ENCODE assay signal across 24 cellular contexts in genomic region chr5:96785271-96785670, GRCh38. TPM values are rescaled to one million over a fixed set of nuclear protein-coding genes. Genes with fewer than 3 reads are reported as not detected.
DNase-seq lines count a peak whose midpoint lies in the region; ATAC-seq, FAIRE-seq and TF ChIP-seq lines count a peak whose summit lies in the region.
"Had no signal": no experiment of that assay in that cellular context is flagged by ENCODE, and none has a peak within 500 bp of the region (broad histone marks: within the 10 kb centered on the region; RNA-seq: fewer than 3 reads in every experiment).

No MANE protein-coding gene starts in this region.

- TF ChIP-seq CTCF in activated CD8-positive, alpha-beta T cell treated with anti-CD3 and anti-CD28 coated beads for 36 hours (IDR thresholded peaks at IDR 0.05) = no peak
- no peak for TF ChIP-seq CTCF in progenitor cell of endocrine pancreas (IDR thresholded peaks at IDR 0.05; ENCODE audit: unreplicated experiment)
- TF ChIP-seq CTCF in Peyer's patch (IDR thresholded peaks at IDR 0.05) = no peak

- H3K4me1 ChIP-seq in Peyer's patch = peaks cover 0 to 10% (median 0%) of the 10 kb centered on the region in 4 donors
- H3K4me1 ChIP-seq: left lung, neural progenitor cell had no signal

- no peaks in the 10 kb centered on the region for H3K27me3 Mint-ChIP-seq in activated CD8-positive, alpha-beta T cell treated with anti-CD3 and anti-CD28 coated beads for 36 hours
- H3K27me3 Mint-ChIP-seq in activated CD8-positive, alpha-beta T cell treated with anti-CD3 and anti-CD28 coated beads, Interleukin-2, amount 10 ng/mL, durations not matched to agents 7 days and 5 days (ENCODE audit: low read depth) = no peaks in the 10 kb centered on the region
- H3K27me3 Mint-ChIP-seq in activated naive CD8-positive, alpha-beta T cell treated with anti-CD3 and anti-CD28 coated beads, Interleukin-2, amount 50 U/mL, for 24 hours = no peaks in the 10 kb centered on the region
- H3K27me3 Mint-ChIP-seq in progenitor cell of endocrine pancreas = no peaks in the 10 kb centered on the region
- H3K27me3 Mint-ChIP-seq in activated T-helper 2 cell treated with anti-CD3 and anti-CD28 coated beads, Interferon-gamma antibody, Interleukin-2, Interleukin-4, amounts not matched to agents 10 μg/mL and 5 μg/mL and 100 μg/mL, durations not matched to agents 14 hours and 24 hours and 36 hours (ENCODE audit: low read depth) = no peaks in the 10 kb centered on the region

- intact Hi-C loops in activated CD8-positive, alpha-beta T cell treated with anti-CD3 and anti-CD28 coated beads for 36 hours (cut with micrococcal nuclease) = no loop called here
- intact Hi-C loops in activated T-helper 2 cell treated with anti-CD3 and anti-CD28 coated beads, Interferon-gamma antibody, Interleukin-2, Interleukin-4, amounts not matched to agents 10 μg/mL and 5 μg/mL and 100 μg/mL, durations not matched to agents 14 hours and 24 hours and 36 hours (cut with micrococcal nuclease) = no loop called here

- TF ChIP-seq POLR2A in GM12892 (IDR thresholded peaks at IDR 0.05; ENCODE audit: low read depth, low read length) = no peak
- no peak for TF ChIP-seq POLR2A in Peyer's patch (IDR thresholded peaks at IDR 0.05)

- no peaks in the 10 kb centered on the region for H3K9me3 ChIP-seq in Peyer's patch
- H3K9me3 ChIP-seq: left lung had no signal

- peaks cover 9% of the 10 kb centered on the region for H3K4me1 Mint-ChIP-seq in activated CD8-positive, alpha-beta T cell treated with anti-CD3 and anti-CD28 coated beads for 36 hours (ENCODE audit: low read depth)
- H3K4me1 Mint-ChIP-seq in activated CD8-positive, alpha-beta T cell treated with anti-CD3 and anti-CD28 coated beads, Interleukin-2, amount 10 ng/mL, durations not matched to agents 7 days and 5 days (ENCODE audit: low read depth) = no peaks in the 10 kb centered on the region
- H3K4me1 Mint-ChIP-seq in activated naive CD8-positive, alpha-beta T cell treated with anti-CD3 and anti-CD28 coated beads, Interleukin-2, amount 50 U/mL, for 24 hours = peaks cover 9% of the 10 kb centered on the region
- H3K4me1 Mint-ChIP-seq in progenitor cell of endocrine pancreas (ENCODE audit: low read depth) = peaks cover 8% of the 10 kb centered on the region
- peaks cover 6% of the 10 kb centered on the region for H3K4me1 Mint-ChIP-seq in activated T-helper 2 cell treated with anti-CD3 and anti-CD28 coated beads, Interferon-gamma antibody, Interleukin-2, Interleukin-4, amounts not matched to agents 10 μg/mL and 5 μg/mL and 100 μg/mL, durations not matched to agents 14 hours and 24 hours and 36 hours (ENCODE audit: low read depth)

- H3K36me3 ChIP-seq in Peyer's patch = peaks cover 0 to 91% (median 3%) of the 10 kb centered on the region in 3 donors
- H3K36me3 ChIP-seq: neural progenitor cell had no signal

- FAIRE-seq in GM12892 (lab: Jason Lieb, UNC) = peak; percentile 33

- no peaks in the 10 kb centered on the region for H3K9me3 Mint-ChIP-seq in activated CD8-positive, alpha-beta T cell treated with anti-CD3 and anti-CD28 coated beads for 36 hours
- H3K9me3 Mint-ChIP-seq in activated CD8-positive, alpha-beta T cell treated with anti-CD3 and anti-CD28 coated beads, Interleukin-2, amount 10 ng/mL, durations not matched to agents 7 days and 5 days (ENCODE audit: insufficient read depth) = no peaks in the 10 kb centered on the region
- no peaks in the 10 kb centered on the region for H3K9me3 Mint-ChIP-seq in activated naive CD8-positive, alpha-beta T cell treated with anti-CD3 and anti-CD28 coated beads, Interleukin-2, amount 50 U/mL, for 24 hours
- no peaks in the 10 kb centered on the region for H3K9me3 Mint-ChIP-seq in progenitor cell of endocrine pancreas (ENCODE audit: low read depth)
- H3K9me3 Mint-ChIP-seq in activated T-helper 2 cell treated with anti-CD3 and anti-CD28 coated beads, Interferon-gamma antibody, Interleukin-2, Interleukin-4, amounts not matched to agents 10 μg/mL and 5 μg/mL and 100 μg/mL, durations not matched to agents 14 hours and 24 hours and 36 hours = no peaks in the 10 kb centered on the region
- H3K9me3 Mint-ChIP-seq: neural progenitor cell had no signal

- H3K4me3 Mint-ChIP-seq in activated CD8-positive, alpha-beta T cell treated with anti-CD3 and anti-CD28 coated beads for 36 hours = no peak overlapping the region
- no peak overlapping the region for H3K4me3 Mint-ChIP-seq in activated CD8-positive, alpha-beta T cell treated with anti-CD3 and anti-CD28 coated beads, Interleukin-2, amount 10 ng/mL, durations not matched to agents 7 days and 5 days
- H3K4me3 Mint-ChIP-seq in activated naive CD8-positive, alpha-beta T cell treated with anti-CD3 and anti-CD28 coated beads, Interleukin-2, amount 50 U/mL, for 24 hours = no peak overlapping the region
- H3K4me3 Mint-ChIP-seq in progenitor cell of endocrine pancreas (ENCODE audit: low read depth) = no peak overlapping the region
- no peak overlapping the region for H3K4me3 Mint-ChIP-seq in activated T-helper 2 cell treated with anti-CD3 and anti-CD28 coated beads, Interferon-gamma antibody, Interleukin-2, Interleukin-4, amounts not matched to agents 10 μg/mL and 5 μg/mL and 100 μg/mL, durations not matched to agents 14 hours and 24 hours and 36 hours (ENCODE audit: low read depth)
- H3K4me3 Mint-ChIP-seq: neural progenitor cell had no signal

- peaks cover 52% of the 10 kb centered on the region for H3K36me3 Mint-ChIP-seq in activated CD8-positive, alpha-beta T cell treated with anti-CD3 and anti-CD28 coated beads for 36 hours (ENCODE audit: low read depth)
- H3K36me3 Mint-ChIP-seq in activated CD8-positive, alpha-beta T cell treated with anti-CD3 and anti-CD28 coated beads, Interleukin-2, amount 10 ng/mL, durations not matched to agents 7 days and 5 days (ENCODE audit: low read depth) = peaks cover 69% of the 10 kb centered on the region
- peaks cover 68% of the 10 kb centered on the region for H3K36me3 Mint-ChIP-seq in activated naive CD8-positive, alpha-beta T cell treated with anti-CD3 and anti-CD28 coated beads, Interleukin-2, amount 50 U/mL, for 24 hours (ENCODE audit: low read depth)
- H3K36me3 Mint-ChIP-seq in progenitor cell of endocrine pancreas (ENCODE audit: insufficient read depth) = peaks cover 33% of the 10 kb centered on the region
- peaks cover 81% of the 10 kb centered on the region for H3K36me3 Mint-ChIP-seq in activated T-helper 2 cell treated with anti-CD3 and anti-CD28 coated beads, Interferon-gamma antibody, Interleukin-2, Interleukin-4, amounts not matched to agents 10 μg/mL and 5 μg/mL and 100 μg/mL, durations not matched to agents 14 hours and 24 hours and 36 hours (ENCODE audit: low read depth)

- CTCF ChIA-PET in activated CD8-positive, alpha-beta T cell treated with anti-CD3 and anti-CD28 coated beads for 36 hours (lab: Charles Lee) = interaction anchor here (1.0 to 2.2 kb wide), 3 partner anchors 9 to 377 kb away, joined by 3 to 7 read pairs (median 3); no protein-coding TSS in a partner anchor
- CTCF ChIA-PET in activated CD8-positive, alpha-beta T cell treated with anti-CD3 and anti-CD28 coated beads, Interleukin-2, amount 10 ng/mL, durations not matched to agents 7 days and 5 days (lab: Charles Lee) = interaction anchor here (0.9 to 1.9 kb wide), 3 partner anchors 33 to 342 kb away, joined by 3 to 5 read pairs (median 4); no protein-coding TSS in a partner anchor

- no peak overlapping the region for H3K4me3 ChIP-seq in Peyer's patch
- H3K4me3 ChIP-seq: ascending aorta, heart right ventricle, left lung, neural progenitor cell had no signal

- no peaks in the 10 kb centered on the region for H3K27me3 ChIP-seq in Peyer's patch
- H3K27me3 ChIP-seq: ascending aorta, heart right ventricle, left lung, neural progenitor cell had no signal

- POLR2A ChIA-PET in activated CD8-positive, alpha-beta T cell treated with anti-CD3 and anti-CD28 coated beads for 36 hours (lab: Charles Lee) = interaction anchor here (1.0 kb wide), 1 partner anchor 9 kb away, joined by 3 read pairs; no protein-coding TSS in a partner anchor
- POLR2A ChIA-PET in activated CD8-positive, alpha-beta T cell treated with anti-CD3 and anti-CD28 coated beads, Interleukin-2, amount 10 ng/mL, durations not matched to agents 7 days and 5 days (lab: Charles Lee) = no interaction called here

- no peak for ATAC-seq in activated CD8-positive, alpha-beta T cell treated with anti-CD3 and anti-CD28 coated beads for 36 hours
- ATAC-seq in activated CD8-positive, alpha-beta T cell treated with anti-CD3 and anti-CD28 coated beads, Interleukin-2, amount 10 ng/mL, durations not matched to agents 7 days and 5 days = no peak
- ATAC-seq in activated naive CD8-positive, alpha-beta T cell treated with anti-CD3 and anti-CD28 coated beads, Interleukin-2, amount 50 U/mL, for 24 hours = no peak
- ATAC-seq: heart right ventricle, left lung, PC-3 had no signal

- no peak for DNase-seq in activated CD8-positive, alpha-beta T cell treated with anti-CD3 and anti-CD28 coated beads for 36 hours
- no peak for DNase-seq in activated CD8-positive, alpha-beta T cell treated with anti-CD3 and anti-CD28 coated beads, Interleukin-2, amount 10 ng/mL, durations not matched to agents 7 days and 5 days
- no peak for DNase-seq in GM12892 (ENCODE audit: insufficient read length)
- DNase-seq in activated naive CD8-positive, alpha-beta T cell treated with anti-CD3 and anti-CD28 coated beads, Interleukin-2, amount 50 U/mL, for 24 hours = no peak
- no peak for DNase-seq in progenitor cell of endocrine pancreas (ENCODE audit: low spot score, unreplicated experiment)
- DNase-seq in activated T-helper 2 cell treated with anti-CD3 and anti-CD28 coated beads, Interferon-gamma antibody, Interleukin-2, Interleukin-4, amounts not matched to agents 10 μg/mL and 5 μg/mL and 100 μg/mL, durations not matched to agents 14 hours and 24 hours and 36 hours (ENCODE audit: low spot score) = no peak
- no peak for DNase-seq in DMS 273 (lab: John Stamatoyannopoulos, UW; ENCODE audit: unreplicated experiment)
- DNase-seq in Peyer's patch = no peak
- DNase-seq: activated CD4-positive, alpha-beta T cell treated with anti-CD3 and anti-CD28 coated beads for 4 hours; activated CD8-positive, alpha-beta memory T cell treated with anti-CD3 and anti-CD28 coated beads, Interleukin-2, amount 50 U/mL, for 48 hours; activated naive CD4-positive, alpha-beta T cell treated with Interleukin-2 at 50 U/mL for 16 hours; cerebellar nuclear complex; DMS79; heart right ventricle; Karpas-422; left lung; NCI-H2029; NCI-H446; PC-3; SHP77 treated with DMSO at 0.1 percent for 48 hours; substantia nigra had no signal

- H3K27ac Mint-ChIP-seq in activated CD8-positive, alpha-beta T cell treated with anti-CD3 and anti-CD28 coated beads for 36 hours = peak overlapping the region; percentile 57
- no peak overlapping the region for H3K27ac Mint-ChIP-seq in activated CD8-positive, alpha-beta T cell treated with anti-CD3 and anti-CD28 coated beads, Interleukin-2, amount 10 ng/mL, durations not matched to agents 7 days and 5 days
- peak overlapping the region; percentile 32 for H3K27ac Mint-ChIP-seq in activated naive CD8-positive, alpha-beta T cell treated with anti-CD3 and anti-CD28 coated beads, Interleukin-2, amount 50 U/mL, for 24 hours
- H3K27ac Mint-ChIP-seq in progenitor cell of endocrine pancreas = peak overlapping the region; percentile 8
- no peak overlapping the region for H3K27ac Mint-ChIP-seq in activated T-helper 2 cell treated with anti-CD3 and anti-CD28 coated beads, Interferon-gamma antibody, Interleukin-2, Interleukin-4, amounts not matched to agents 10 μg/mL and 5 μg/mL and 100 μg/mL, durations not matched to agents 14 hours and 24 hours and 36 hours
- H3K27ac Mint-ChIP-seq: neural progenitor cell had no signal

- H3K27ac ChIP-seq in Peyer's patch = no peak overlapping the region
- H3K27ac ChIP-seq: ascending aorta, C4-2B, heart right ventricle, left lung, neural progenitor cell had no signal

RNA-seq across cellular contexts. Expression of gene ERAP1, which starts 22.5 kb away (rescaled TPM):
- 10 to 100 TPM; 60.1 to 62.3 TPM for total RNA-seq in activated CD8-positive, alpha-beta T cell treated with anti-CD3 and anti-CD28 coated beads for 36 hours
- total RNA-seq in activated CD8-positive, alpha-beta T cell treated with anti-CD3 and anti-CD28 coated beads, Interleukin-2, amount 10 ng/mL, durations not matched to agents 7 days and 5 days = 100 to 1,000 TPM in 1 of 2 experiments, 10 to 100 TPM in 1; 98.4 to 105 TPM
- polyA plus RNA-seq in GM12892 (2012; ENCODE audit: missing spikeins) = 51.5 TPM
- total RNA-seq in progenitor cell of endocrine pancreas = 31.9 and 37.9 TPM in 2 replicates
- total RNA-seq in activated T-helper 2 cell treated with anti-CD3 and anti-CD28 coated beads, Interferon-gamma antibody, Interleukin-2, Interleukin-4, amounts not matched to agents 10 μg/mL and 5 μg/mL and 100 μg/mL, durations not matched to agents 14 hours and 24 hours and 36 hours = 99.6 and 108 TPM in 2 replicates
- 100 to 1,000 TPM in 2 of 4 donors, 10 to 100 TPM in 2; 33.8 to 137 (median 93.9) TPM for total RNA-seq in Peyer's patch

Comparison
In these comparisons a context has a peak if more than half of its experiments do, and no peak if none do; other contexts are left out.
1. H3K27ac Mint-ChIP-seq: peak in activated CD8-positive, alpha-beta T cell treated with anti-CD3 and anti-CD28 coated beads for 36 hours (single experiment), activated naive CD8-positive, alpha-beta T cell treated with anti-CD3 and anti-CD28 coated beads, Interleukin-2, amount 50 U/mL, for 24 hours (single experiment) and progenitor cell of endocrine pancreas (single experiment); none in activated CD8-positive, alpha-beta T cell treated with anti-CD3 and anti-CD28 coated beads, Interleukin-2, amount 10 ng/mL, durations not matched to agents 7 days and 5 days (single experiment) and activated T-helper 2 cell treated with anti-CD3 and anti-CD28 coated beads, Interferon-gamma antibody, Interleukin-2, Interleukin-4, amounts not matched to agents 10 μg/mL and 5 μg/mL and 100 μg/mL, durations not matched to agents 14 hours and 24 hours and 36 hours (single experiment).